ENCODE assay signal across 1 cellular context in the genomic region with DNA sequence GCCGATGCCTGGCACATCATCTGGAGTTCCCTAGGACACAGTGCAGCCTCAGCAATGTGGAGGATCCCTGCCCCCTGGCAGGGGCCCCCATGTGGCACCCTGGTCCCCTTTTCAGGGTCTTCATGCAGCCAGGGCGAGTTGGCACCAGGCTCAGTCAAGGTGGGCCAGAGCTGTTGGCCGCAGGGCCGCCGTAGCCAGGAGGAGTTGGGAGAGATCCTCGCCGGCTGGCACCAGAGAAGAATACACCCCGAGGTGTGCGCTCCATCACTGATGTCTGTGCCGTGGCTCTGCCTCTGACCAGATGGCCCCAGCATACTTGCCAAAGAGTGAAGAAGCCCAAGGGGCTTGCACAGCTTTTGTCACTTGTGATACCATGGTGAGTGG.
TF ChIP-seq lines count a peak whose summit lies in the region.

No MANE protein-coding gene starts in this region.

TF ChIP-seq in IMR-90, 13 proteins besides CTCF, POLR2A, EP300 and RAD21:
- TF ChIP-seq RCOR1 (IDR thresholded peaks at IDR 0.05; ENCODE audit: insufficient replicate concordance, low read length) (no peak), MAFK (IDR thresholded peaks at IDR 0.05; ENCODE audit: low read depth, low read length) (no peak), RFX5 (IDR thresholded peaks at IDR 0.05; ENCODE audit: low read depth, low read length) (no peak), CEBPB (IDR thresholded peaks at IDR 0.05; ENCODE audit: low read depth, low read length) (no peak), NFE2L2 (IDR thresholded peaks at IDR 0.05; ENCODE audit: low read depth, low read length) (no peak), FOS (IDR thresholded peaks at IDR 0.05; ENCODE audit: low read depth, low read length) (no peak), SMC3 (IDR thresholded peaks at IDR 0.05; ENCODE audit: low read depth, low read length) (no peak), MXI1 (IDR thresholded peaks at IDR 0.05; ENCODE audit: borderline replicate concordance, low read depth, low read length) (no peak), BHLHE40 (IDR thresholded peaks at IDR 0.05; ENCODE audit: low read depth, low read length) (no peak), CHD1 (IDR thresholded peaks at IDR 0.05; ENCODE audit: low read depth, low read length) (no peak), MAZ (IDR thresholded peaks at IDR 0.05; ENCODE audit: borderline replicate concordance, low read depth, low read length) (no peak)
- TF ChIP-seq, protein P1, sequence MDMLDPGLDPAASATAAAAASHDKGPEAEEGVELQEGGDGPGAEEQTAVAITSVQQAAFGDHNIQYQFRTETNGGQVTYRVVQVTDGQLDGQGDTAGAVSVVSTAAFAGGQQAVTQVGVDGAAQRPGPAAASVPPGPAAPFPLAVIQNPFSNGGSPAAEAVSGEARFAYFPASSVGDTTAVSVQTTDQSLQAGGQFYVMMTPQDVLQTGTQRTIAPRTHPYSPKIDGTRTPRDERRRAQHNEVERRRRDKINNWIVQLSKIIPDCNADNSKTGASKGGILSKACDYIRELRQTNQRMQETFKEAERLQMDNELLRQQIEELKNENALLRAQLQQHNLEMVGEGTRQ (IDR thresholded peaks at IDR 0.05; ENCODE audit: low read depth, low read length) = no peak
- TF ChIP-seq, protein P2, sequence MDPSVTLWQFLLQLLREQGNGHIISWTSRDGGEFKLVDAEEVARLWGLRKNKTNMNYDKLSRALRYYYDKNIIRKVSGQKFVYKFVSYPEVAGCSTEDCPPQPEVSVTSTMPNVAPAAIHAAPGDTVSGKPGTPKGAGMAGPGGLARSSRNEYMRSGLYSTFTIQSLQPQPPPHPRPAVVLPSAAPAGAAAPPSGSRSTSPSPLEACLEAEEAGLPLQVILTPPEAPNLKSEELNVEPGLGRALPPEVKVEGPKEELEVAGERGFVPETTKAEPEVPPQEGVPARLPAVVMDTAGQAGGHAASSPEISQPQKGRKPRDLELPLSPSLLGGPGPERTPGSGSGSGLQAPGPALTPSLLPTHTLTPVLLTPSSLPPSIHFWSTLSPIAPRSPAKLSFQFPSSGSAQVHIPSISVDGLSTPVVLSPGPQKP (IDR thresholded peaks at IDR 0.05; ENCODE audit: borderline replicate concordance, low read depth, low read length) = no peak
